16 cellular contexts compared by ENCODE assay signal in the genomic region with DNA sequence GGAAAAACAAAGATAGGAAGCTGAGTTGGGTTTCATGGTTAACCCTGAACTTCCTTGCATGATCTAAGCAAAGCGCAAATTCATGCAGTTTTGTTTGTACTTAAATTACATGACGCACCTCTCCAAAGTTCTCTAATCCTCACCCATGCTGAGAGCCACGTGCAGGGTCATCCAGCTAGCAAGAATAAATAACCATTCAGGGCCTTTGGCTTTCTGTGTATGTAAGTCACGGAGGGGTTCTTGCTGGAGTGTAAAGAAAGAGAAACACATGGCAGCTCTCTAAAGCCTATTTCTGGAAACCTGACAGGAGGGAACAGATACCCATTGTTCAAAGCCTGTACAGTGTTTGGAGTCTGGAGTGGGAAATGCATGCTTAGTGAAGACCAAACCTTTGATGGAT.
DNase-seq lines count a peak whose midpoint lies in the region; ATAC-seq and TF ChIP-seq lines count a peak whose summit lies in the region.
"Had no signal": no experiment of that assay in that cellular context is flagged by ENCODE, and none has a peak within 500 bp of the region (broad histone marks: within the 10 kb centered on the region; RNA-seq: fewer than 3 reads in every experiment).

No MANE protein-coding gene starts in this region.

- H3K27me3 Mint-ChIP-seq in stimulated activated naive CD8-positive, alpha-beta T cell treated with anti-CD3 and anti-CD28 coated beads, Interleukin-15, amount 100 ng/mL, for 72 hours, result peaks cover 26% of the 10 kb centered on the region
- H3K27me3 Mint-ChIP-seq: progenitor cell of endocrine pancreas had no signal

- H3K4me2 ChIP-seq in neuronal stem cell (ENCODE audit: insufficient read depth, low read length, poor library complexity, severe bottlenecking), result no peak overlapping the region

- no peak overlapping the region for H2AK5ac ChIP-seq in neuronal stem cell (ENCODE audit: low read depth, low read length)

- ATAC-seq in HG03108 (IDR thresholded peaks at IDR 0.05; ENCODE audit: unreplicated experiment) (no peak), left lobe of liver (no peak)
- no peak for ATAC-seq in stimulated activated naive CD8-positive, alpha-beta T cell treated with anti-CD3 and anti-CD28 coated beads, Interleukin-15, amount 100 ng/mL, for 72 hours
- ATAC-seq: activated CD8-positive, alpha-beta T cell treated with anti-CD3 and anti-CD28 coated beads, Interleukin-2, amount 10 ng/mL, durations not matched to agents 7 days and 5 days had no signal

- H4K91ac ChIP-seq in neuronal stem cell (ENCODE audit: low read depth, low read length, poor library complexity), result no peak overlapping the region

- H2AFZ ChIP-seq in neuronal stem cell (ENCODE audit: low read length), result peak overlapping the region; percentile 75

- H3K4me1 Mint-ChIP-seq in stimulated activated naive CD8-positive, alpha-beta T cell treated with anti-CD3 and anti-CD28 coated beads, Interleukin-15, amount 100 ng/mL, for 72 hours, result no peaks in the 10 kb centered on the region
- H3K4me1 Mint-ChIP-seq: activated naive CD4-positive, alpha-beta T cell treated with anti-CD3 and anti-CD28 coated beads, Interleukin-2, amount 50 U/mL, for 24 hours; immature natural killer cell had no signal

- H3K18ac ChIP-seq in neuronal stem cell (ENCODE audit: low read length), result no peak overlapping the region

- H3K9me3 ChIP-seq in neuronal stem cell (replicated peaks in 1 of 2; ENCODE audit: control insufficient read depth in 2 of 2, insufficient read depth in 1 of 2, low read depth in 1 of 2, low read length in 2 of 2), result no peaks in the 10 kb centered on the region
- H3K9me3 ChIP-seq: transverse colon had no signal

- no peak overlapping the region for H3K4me3 Mint-ChIP-seq in stimulated activated naive CD8-positive, alpha-beta T cell treated with anti-CD3 and anti-CD28 coated beads, Interleukin-15, amount 100 ng/mL, for 72 hours
- H3K4me3 Mint-ChIP-seq: activated CD8-positive, alpha-beta T cell treated with anti-CD3 and anti-CD28 coated beads, Interleukin-2, amount 10 ng/mL, durations not matched to agents 7 days and 5 days; activated naive CD4-positive, alpha-beta T cell treated with anti-CD3 and anti-CD28 coated beads, Interleukin-2, amount 50 U/mL, for 24 hours; immature natural killer cell had no signal

- H2BK12ac ChIP-seq in neuronal stem cell (ENCODE audit: low read length), result no peak overlapping the region

- no peak overlapping the region for H2BK5ac ChIP-seq in neuronal stem cell (ENCODE audit: low read length)

- H3K79me1 ChIP-seq in neuronal stem cell (ENCODE audit: low read depth, low read length), result no peaks in the 10 kb centered on the region

- H3K23ac ChIP-seq in neuronal stem cell (ENCODE audit: low read depth, low read length, poor library complexity), result no peak overlapping the region

- DNase-seq in Daoy (ENCODE audit: low read depth) (peak; percentile 95), NCI-H774 (lab: John Stamatoyannopoulos, UW) (peak; percentile 55), epithelial cell of proximal tubule (ENCODE audit: low read depth) (peak; percentile 63), neuronal stem cell (ENCODE audit: low spot score) (no peak), left lobe of liver (ENCODE audit: low spot score) (no peak)
- no peak for DNase-seq in central memory CD4-positive, alpha-beta T cell
- no peak for DNase-seq in stimulated activated naive CD8-positive, alpha-beta T cell treated with anti-CD3 and anti-CD28 coated beads, Interleukin-15, amount 100 ng/mL, for 72 hours
- DNase-seq: activated CD8-positive, alpha-beta T cell treated with anti-CD3 and anti-CD28 coated beads, Interleukin-2, amount 10 ng/mL, durations not matched to agents 7 days and 5 days; Calu3; immature natural killer cell; OCI-M1; transverse colon had no signal

- H3K27ac Mint-ChIP-seq in stimulated activated naive CD8-positive, alpha-beta T cell treated with anti-CD3 and anti-CD28 coated beads, Interleukin-15, amount 100 ng/mL, for 72 hours, result no peak overlapping the region
- H3K27ac Mint-ChIP-seq: activated CD8-positive, alpha-beta T cell treated with anti-CD3 and anti-CD28 coated beads, Interleukin-2, amount 10 ng/mL, durations not matched to agents 7 days and 5 days; activated naive CD4-positive, alpha-beta T cell treated with anti-CD3 and anti-CD28 coated beads, Interleukin-2, amount 50 U/mL, for 24 hours; immature natural killer cell; progenitor cell of endocrine pancreas had no signal

- H3K27me3 ChIP-seq in neuronal stem cell (ENCODE audit: control insufficient read depth in 3 of 3, insufficient read depth in 3 of 3, low read depth in 1 of 3, low read length in 3 of 3), result no peaks in the 10 kb centered on the region
- H3K27me3 ChIP-seq: transverse colon had no signal

- no peaks in the 10 kb centered on the region for H3K36me3 ChIP-seq in neuronal stem cell (replicated peaks in 1 of 2; ENCODE audit: control insufficient read depth in 2 of 2, insufficient read depth in 2 of 2, low read length in 2 of 2)
- H3K36me3 ChIP-seq: transverse colon had no signal

- no peak overlapping the region for H3K27ac ChIP-seq in neuronal stem cell (replicated peaks; ENCODE audit: low read length)
- H3K27ac ChIP-seq: HL-60, transverse colon had no signal

- H2BK15ac ChIP-seq in neuronal stem cell (ENCODE audit: low read length), result no peak overlapping the region

- WGBS in neuronal stem cell (ENCODE audit: extremely low coverage in 2 of 2, insufficient read length in 2 of 2, insufficient replicate concordance in 1 of 2), 2 donors, result no CpG with 5 or more reads among the region's 4 CpGs

- no peaks in the 10 kb centered on the region for H3K9me3 Mint-ChIP-seq in stimulated activated naive CD8-positive, alpha-beta T cell treated with anti-CD3 and anti-CD28 coated beads, Interleukin-15, amount 100 ng/mL, for 72 hours
- H3K9me3 Mint-ChIP-seq: activated naive CD4-positive, alpha-beta T cell treated with anti-CD3 and anti-CD28 coated beads, Interleukin-2, amount 50 U/mL, for 24 hours had no signal

- no peak overlapping the region for H4K8ac ChIP-seq in neuronal stem cell (ENCODE audit: low read depth, low read length)

- H2BK120ac ChIP-seq in neuronal stem cell (ENCODE audit: low read depth, low read length), result no peak overlapping the region

- peaks cover 5 to 16% of the 10 kb centered on the region in 2 donors for H3K4me1 ChIP-seq in neuronal stem cell (ENCODE audit: control insufficient read depth in 2 of 2, insufficient read depth in 1 of 2, low read depth in 1 of 2, low read length in 2 of 2)
- H3K4me1 ChIP-seq: transverse colon had no signal

- no peak overlapping the region for H3K14ac ChIP-seq in neuronal stem cell (ENCODE audit: low read length)

- H3K4ac ChIP-seq in neuronal stem cell (ENCODE audit: low read length), result no peak overlapping the region

- no peak overlapping the region for H3K9ac ChIP-seq in neuronal stem cell (ENCODE audit: low read depth, low read length, poor library complexity)

- no peak for TF ChIP-seq CTCF in epithelial cell of proximal tubule (conservative IDR thresholded peaks at IDR 0.05; ENCODE audit: low read depth, low read length)

- H3K4me3 ChIP-seq in epithelial cell of proximal tubule (ENCODE audit: low read depth, low read length), result no peak overlapping the region
- no peak overlapping the region for H3K4me3 ChIP-seq in neuronal stem cell (ENCODE audit: low read length in 2 of 2)
- H3K4me3 ChIP-seq: transverse colon had no signal

Comparison
In these comparisons a context has a peak if more than half of its experiments do, and no peak if none do; other contexts are left out.
1. DNase-seq: peak in Daoy (single experiment), NCI-H774 (single experiment) and epithelial cell of proximal tubule (single experiment); none in neuronal stem cell (single experiment), left lobe of liver (single experiment), central memory CD4-positive, alpha-beta T cell (single experiment) and stimulated activated naive CD8-positive, alpha-beta T cell treated with anti-CD3 and anti-CD28 coated beads, Interleukin-15, amount 100 ng/mL, for 72 hours (0 of 2).